Comparison of ENCODE assay signal across 15 cellular contexts in genomic region chr2:233423436-233423860, GRCh38.
DNase-seq lines count a peak whose midpoint lies in the region; ATAC-seq and TF ChIP-seq lines count a peak whose summit lies in the region.
"Had no signal": no experiment of that assay in that cellular context is flagged by ENCODE, and none has a peak within 500 bp of the region (broad histone marks: within the 10 kb centered on the region; RNA-seq: fewer than 3 reads in every experiment).

No MANE protein-coding gene starts in this region.

- H3K4me3 ChIP-seq in PC-3 (ENCODE audit: low read length): peak overlapping the region; percentile 47; the same call in 1 of the 2 replicates
- H3K4me3 ChIP-seq: SJCRH30 had no signal

- H3K27me3 ChIP-seq in PC-3 (ENCODE audit: low read length): no peaks in the 10 kb centered on the region
- H3K27me3 ChIP-seq: SJCRH30 had no signal

- H3K79me2 ChIP-seq in PC-3 (ENCODE audit: low read length): peaks cover 93% of the 10 kb centered on the region

- H3K36me3 ChIP-seq in PC-3 (ENCODE audit: low read depth, low read length): peaks cover 37% of the 10 kb centered on the region

- H3K36me3 Mint-ChIP-seq in chondrocyte (ENCODE audit: low read depth): peaks cover 8% of the 10 kb centered on the region
- H3K36me3 Mint-ChIP-seq in natural killer cell treated with Interleukin-12 subunit alpha and Interleukin-12 subunit beta and Interleukin-15 and Interleukin-18, amount 100 ng/mL, for 72 hours: peaks cover 22% of the 10 kb centered on the region

- peaks cover 11% of the 10 kb centered on the region for H3K9me3 Mint-ChIP-seq in chondrocyte (ENCODE audit: low read depth)
- peaks cover 4% of the 10 kb centered on the region for H3K9me3 Mint-ChIP-seq in natural killer cell treated with Interleukin-12 subunit alpha and Interleukin-12 subunit beta and Interleukin-15 and Interleukin-18, amount 100 ng/mL, for 72 hours

- H3K27ac ChIP-seq in C4-2B (peak overlapping the region; percentile 78), PC-3 (ENCODE audit: low read length) (peak overlapping the region; percentile 96)
- H3K27ac ChIP-seq: SJCRH30 had no signal

- TF ChIP-seq CTCF in C4-2B (conservative IDR thresholded peaks at IDR 0.05): no peak
- TF ChIP-seq CTCF in PC-3 (conservative IDR thresholded peaks at IDR 0.05; ENCODE audit: low read depth, low read length): no peak
- no peak for TF ChIP-seq CTCF in chondrocyte (IDR thresholded peaks at IDR 0.05)

- peaks cover 75% of the 10 kb centered on the region for H3K4me1 Mint-ChIP-seq in chondrocyte (ENCODE audit: low read depth)
- peaks cover 79 to 84% of the 10 kb centered on the region in 2 donors for H3K4me1 Mint-ChIP-seq in natural killer cell treated with Interleukin-12 subunit alpha and Interleukin-12 subunit beta and Interleukin-15 and Interleukin-18, amount 100 ng/mL, for 72 hours (ENCODE audit: low read depth in 2 of 2)

- H4K20me1 ChIP-seq in PC-3 (ENCODE audit: low read length): no peaks in the 10 kb centered on the region

- peak overlapping the region; percentile 86; the same call in 1 of the 2 replicates for H3K4me2 ChIP-seq in PC-3 (ENCODE audit: low read length)

- H3K9me2 ChIP-seq in PC-3 (replicated peaks; ENCODE audit: low read length): no peaks in the 10 kb centered on the region

- H3K27ac Mint-ChIP-seq in chondrocyte (ENCODE audit: unreplicated experiment): peak overlapping the region; percentile 32
- H3K27ac Mint-ChIP-seq in natural killer cell treated with Interleukin-12 subunit alpha and Interleukin-12 subunit beta and Interleukin-15 and Interleukin-18, amount 100 ng/mL, for 72 hours: peak overlapping the region; percentile 79 to 90

- no peak for DNase-seq in PC-3
- DNase-seq in chondrocyte (ENCODE audit: low spot score): no peak
- no peak for DNase-seq in natural killer cell treated with Interleukin-12 subunit alpha and Interleukin-12 subunit beta and Interleukin-15 and Interleukin-18, amount 100 ng/mL, for 72 hours (ENCODE audit: low spot score)
- no peak for DNase-seq in DMS 273 treated with DMSO at 0.1 percent for 48 hours (lab: John Stamatoyannopoulos, UW)
- DNase-seq in NCI-H524 treated with DMSO at 0.1 percent for 48 hours (lab: John Stamatoyannopoulos, UW): no peak
- no peak for DNase-seq in SW480 (ENCODE audit: low spot score)
- DNase-seq: activated T-cell treated with anti-CD3 and anti-CD28 coated beads, Interleukin-2, amount 50 U/mL, for 4 hours; effector CD4-positive, alpha-beta T cell; GOT3; midbrain; NCI-H1694 treated with DMSO at 0.1 percent for 48 hours; NCI-H82; SJCRH30 had no signal

- H2AFZ ChIP-seq in PC-3 (ENCODE audit: low read length): no peak overlapping the region

- peaks cover 9% of the 10 kb centered on the region for H3F3A ChIP-seq in PC-3 (ENCODE audit: low read length, unreplicated experiment)

- CTCF ChIA-PET in PC-3 (lab: Charles Lee): no interaction called here

- peaks cover 91% of the 10 kb centered on the region for H3K4me1 ChIP-seq in PC-3 (ENCODE audit: insufficient read depth, low read length)

- BruUV-seq in PC-3 (replicated peaks; lab: Mats Ljungman, UMichigan): no TSS peak

- no peak overlapping the region for H3K4me3 Mint-ChIP-seq in chondrocyte (ENCODE audit: unreplicated experiment)
- H3K4me3 Mint-ChIP-seq in natural killer cell treated with Interleukin-12 subunit alpha and Interleukin-12 subunit beta and Interleukin-15 and Interleukin-18, amount 100 ng/mL, for 72 hours: peak overlapping the region; percentile 22
- H3K4me3 Mint-ChIP-seq: activated T-cell treated with anti-CD3 and anti-CD28 coated beads, Interleukin-2, amount 50 U/mL, for 4 hours had no signal

- POLR2A ChIA-PET in PC-3 (lab: Charles Lee; ENCODE audit: unreplicated experiment): interaction anchor here (0.5 kb wide), 1 partner anchor 9 kb away, joined by 6 read pairs; no protein-coding TSS in a partner anchor

- ATAC-seq in PC-3: no peak
- no peak for ATAC-seq in natural killer cell treated with Interleukin-12 subunit alpha and Interleukin-12 subunit beta and Interleukin-15 and Interleukin-18, amount 100 ng/mL, for 72 hours
- no peak for ATAC-seq in GM18861 (IDR thresholded peaks at IDR 0.05; ENCODE audit: unreplicated experiment)
- ATAC-seq: activated T-cell treated with anti-CD3 and anti-CD28 coated beads, Interleukin-2, amount 50 U/mL, for 4 hours had no signal

- intact Hi-C loops in PC-3 (cut with micrococcal nuclease): loop anchor here (10.0 kb wide), 1 partner anchor 129 kb away; no protein-coding TSS in a partner anchor

- no peaks in the 10 kb centered on the region for H3K27me3 Mint-ChIP-seq in chondrocyte (ENCODE audit: low read depth)
- no peaks in the 10 kb centered on the region for H3K27me3 Mint-ChIP-seq in natural killer cell treated with Interleukin-12 subunit alpha and Interleukin-12 subunit beta and Interleukin-15 and Interleukin-18, amount 100 ng/mL, for 72 hours

- H3K9ac ChIP-seq in PC-3 (ENCODE audit: low read length): peak overlapping the region; percentile 80

- no peaks in the 10 kb centered on the region; the same call in 1 of the 2 replicates for H3K9me3 ChIP-seq in PC-3 (ENCODE audit: low read length)
- H3K9me3 ChIP-seq: SJCRH30 had no signal
